ENCODE assay signal across 13 cellular contexts in the genomic region with DNA sequence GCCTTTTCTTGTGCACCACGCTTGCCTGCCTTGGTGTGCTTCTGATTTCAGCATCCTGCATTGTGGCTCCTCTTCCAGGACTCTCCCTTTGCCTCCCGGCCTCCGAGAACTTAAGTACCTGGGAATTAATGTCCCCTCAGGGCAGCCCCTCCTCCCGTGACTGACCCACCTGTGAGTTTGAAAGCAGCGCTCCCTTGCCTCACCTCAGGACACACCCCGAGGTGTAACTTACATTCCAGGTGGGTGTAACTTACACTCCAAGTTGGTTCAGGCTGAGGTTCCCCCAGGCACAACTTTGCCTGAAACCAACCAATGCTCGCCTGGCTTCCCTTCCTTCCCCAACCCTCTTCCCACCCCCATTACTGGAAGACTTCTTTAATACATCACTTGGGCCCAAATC.
DNase-seq lines count a peak whose midpoint lies in the region; ATAC-seq, FAIRE-seq and TF ChIP-seq lines count a peak whose summit lies in the region.
"Had no signal": no experiment of that assay in that cellular context is flagged by ENCODE, and none has a peak within 500 bp of the region (broad histone marks: within the 10 kb centered on the region; RNA-seq: fewer than 3 reads in every experiment).

No MANE protein-coding gene starts in this region.

- CTCF ChIA-PET in mammary epithelial cell (lab: Charles Lee; ENCODE audit: low non-redundant PET) = no interaction called here
- CTCF ChIA-PET in activated CD8-positive, alpha-beta memory T cell treated with anti-CD3 and anti-CD28 coated beads, Interleukin-2, amount 10 ng/mL, durations not matched to agents 7 days and 5 days (lab: Charles Lee) = no interaction called here

- H3K27me3 ChIP-seq in mammary epithelial cell (ENCODE audit: insufficient read depth, low read length) = no peaks in the 10 kb centered on the region
- H3K27me3 ChIP-seq in breast epithelium = no peaks in the 10 kb centered on the region
- no peaks in the 10 kb centered on the region for H3K27me3 ChIP-seq in esophagus (ENCODE audit: control insufficient read depth in 1 of 2, insufficient read depth in 2 of 2, low read length in 2 of 2)
- H3K27me3 ChIP-seq in keratinocyte (ENCODE audit: control insufficient read depth, extremely low read depth, insufficient read depth, low read length) = no peaks in the 10 kb centered on the region

- no peak for ATAC-seq in activated CD8-positive, alpha-beta memory T cell treated with anti-CD3 and anti-CD28 coated beads, Interleukin-2, amount 10 ng/mL, durations not matched to agents 7 days and 5 days
- ATAC-seq: GM12878 had no signal

- no peak for TF ChIP-seq POLR2A in breast epithelium (IDR thresholded peaks at IDR 0.05)

- peak; percentile 84 for FAIRE-seq in keratinocyte (lab: Jason Lieb, UNC)
- FAIRE-seq: GM12878 had no signal

- no peaks in the 10 kb centered on the region for H3K36me3 Mint-ChIP-seq in activated CD8-positive, alpha-beta memory T cell treated with anti-CD3 and anti-CD28 coated beads, Interleukin-2, amount 10 ng/mL, durations not matched to agents 7 days and 5 days
- H3K36me3 Mint-ChIP-seq: CD8-positive, alpha-beta memory T cell had no signal

- H3K9ac ChIP-seq in mammary epithelial cell (ENCODE audit: insufficient read depth, low read length) (no peak overlapping the region), keratinocyte (ENCODE audit: control insufficient read depth, extremely low read depth, insufficient read depth, low read length) (no peak overlapping the region)

- DNase-seq in mammary epithelial cell (no peak), breast epithelium (ENCODE audit: low spot score in 2 of 2) (no peak), keratinocyte (ENCODE audit: low read depth, low spot score) (peak; percentile 87), inferior parietal cortex (ENCODE audit: extremely low spot score) (no peak), DMS114 treated with DMSO at 0.1 percent for 48 hours (lab: John Stamatoyannopoulos, UW; ENCODE audit: unreplicated experiment) (no peak), Kasumi-1 (lab: John Stamatoyannopoulos, UW) (no peak)
- no peak for DNase-seq in activated CD8-positive, alpha-beta memory T cell treated with anti-CD3 and anti-CD28 coated beads, Interleukin-2, amount 10 ng/mL, durations not matched to agents 7 days and 5 days
- DNase-seq: CD8-positive, alpha-beta memory T cell; H7 had no signal

- 28% methylated on average over 5 of the region's 7 CpGs for WGBS in mammary epithelial cell (ENCODE audit: low coverage, missing lambda C conversion rate)
- WGBS in esophagus, 2 donors = 54 to 58% methylated on average over 7 of the region's 7 CpGs

- no peak overlapping the region for H3K27ac Mint-ChIP-seq in activated CD8-positive, alpha-beta memory T cell treated with anti-CD3 and anti-CD28 coated beads, Interleukin-2, amount 10 ng/mL, durations not matched to agents 7 days and 5 days
- H3K27ac Mint-ChIP-seq: CD8-positive, alpha-beta memory T cell; GM23338 had no signal

- H3K36me3 ChIP-seq in mammary epithelial cell (ENCODE audit: insufficient read depth, low read length) (no peaks in the 10 kb centered on the region), breast epithelium (no peaks in the 10 kb centered on the region), esophagus (ENCODE audit: control insufficient read depth in 2 of 2, insufficient read depth in 2 of 2, low read length in 1 of 2) (no peaks in the 10 kb centered on the region), keratinocyte (ENCODE audit: control insufficient read depth in 2 of 2, extremely low read depth in 1 of 2, insufficient read depth in 2 of 2, low read length in 2 of 2) (no peaks in the 10 kb centered on the region)

- in situ Hi-C loops in mammary epithelial cell (cut with MboI; ENCODE audit: low sequenced_read_pairs in 2 of 2) = loop anchor here in 1 of 2 donors (25.0 kb wide), 1 partner anchor 277 kb away; no protein-coding TSS in a partner anchor

- dilution Hi-C loops in mammary epithelial cell (cut with HindIII; ENCODE audit: low sequenced_read_pairs) = no loop called here
- dilution Hi-C loops in keratinocyte (cut with MboI; ENCODE audit: extremely low pct_ligation_motif_present, low sequenced_read_pairs) = no loop called here

- H3K4me3 ChIP-seq in mammary epithelial cell (replicated peaks in 1 of 3; ENCODE audit: insufficient read depth in 1 of 3, low read depth in 2 of 3, low read length in 3 of 3) (no peak overlapping the region), breast epithelium (no peak overlapping the region), esophagus (ENCODE audit: low read depth in 1 of 2, low read length in 2 of 2) (no peak overlapping the region), keratinocyte (ENCODE audit: control insufficient read depth in 2 of 3, extremely low read depth in 1 of 3, insufficient read depth in 2 of 3, low read depth in 1 of 3, low read length in 3 of 3) (peak overlapping the region in 1 of 3 experiments; percentile 4)
- H3K4me3 ChIP-seq: GM12878, GM23338 had no signal

- H3K79me2 ChIP-seq in mammary epithelial cell (ENCODE audit: insufficient read depth, low read length) (no peaks in the 10 kb centered on the region), keratinocyte (ENCODE audit: control insufficient read depth, insufficient read depth, low read length) (no peaks in the 10 kb centered on the region)

- intact Hi-C loops in mammary epithelial cell (cut with micrococcal nuclease) (no loop called here), breast epithelium (cut with DNase I; ENCODE audit: low total_unique reads) (no loop called here)

- no peaks in the 10 kb centered on the region for H3K9me3 Mint-ChIP-seq in activated CD8-positive, alpha-beta memory T cell treated with anti-CD3 and anti-CD28 coated beads, Interleukin-2, amount 10 ng/mL, durations not matched to agents 7 days and 5 days (ENCODE audit: low read depth)
- H3K9me3 Mint-ChIP-seq: CD8-positive, alpha-beta memory T cell; GM23338 had no signal

- H3K27me3 Mint-ChIP-seq in activated CD8-positive, alpha-beta memory T cell treated with anti-CD3 and anti-CD28 coated beads, Interleukin-2, amount 10 ng/mL, durations not matched to agents 7 days and 5 days = no peaks in the 10 kb centered on the region

- H3K27ac ChIP-seq in mammary epithelial cell (ENCODE audit: insufficient read depth, low read depth, low read length) (no peak overlapping the region), breast epithelium (no peak overlapping the region), esophagus (ENCODE audit: low read depth in 2 of 2, low read length in 1 of 2) (peak overlapping the region; percentile 8 to 56), keratinocyte (ENCODE audit: control insufficient read depth, insufficient read depth, low read length) (no peak overlapping the region)
- H3K27ac ChIP-seq: 22Rv1 had no signal

- H3K4me2 ChIP-seq in mammary epithelial cell (ENCODE audit: insufficient read depth, low read depth, low read length) (no peak overlapping the region), keratinocyte (ENCODE audit: control insufficient read depth, extremely low read depth, insufficient read depth, low read depth, low read length) (peak overlapping the region; percentile 50)

- TF ChIP-seq CTCF in mammary epithelial cell (conservative IDR thresholded peaks at IDR 0.05 in 1 of 2, IDR thresholded peaks at IDR 0.05 in 1 of 2; ENCODE audit: extremely low read depth in 1 of 2, insufficient read depth in 1 of 2, low read depth in 1 of 2, low read length in 2 of 2) (no peak), breast epithelium (IDR thresholded peaks at IDR 0.05) (no peak), keratinocyte (optimal IDR thresholded peaks at IDR 0.05 in 1 of 3, IDR thresholded peaks at IDR 0.05 in 1 of 3, conservative IDR thresholded peaks at IDR 0.05 in 1 of 3; ENCODE audit: extremely low read depth in 1 of 3, insufficient read depth in 2 of 3, low read length in 3 of 3) (no peak)

- H2AFZ ChIP-seq in mammary epithelial cell (ENCODE audit: low read depth, low read length) (peak overlapping the region; percentile 13), keratinocyte (ENCODE audit: control insufficient read depth, low read length) (peak overlapping the region; percentile 28)
- H2AFZ ChIP-seq: GM23338 had no signal

- BruUV-seq in mammary epithelial cell (replicated peaks; lab: Mats Ljungman, UMichigan) = no TSS peak

- no peaks in the 10 kb centered on the region for H3K4me1 Mint-ChIP-seq in activated CD8-positive, alpha-beta memory T cell treated with anti-CD3 and anti-CD28 coated beads, Interleukin-2, amount 10 ng/mL, durations not matched to agents 7 days and 5 days
- H3K4me1 Mint-ChIP-seq: CD8-positive, alpha-beta memory T cell had no signal

- H3K4me1 ChIP-seq in mammary epithelial cell (ENCODE audit: insufficient read depth, low read length) (peaks cover 29% of the 10 kb centered on the region), breast epithelium (peaks cover 0 to 9% of the 10 kb centered on the region in 2 donors), esophagus (ENCODE audit: control insufficient read depth in 2 of 2, insufficient read depth in 2 of 2, low read length in 1 of 2) (peaks cover 2 to 14% of the 10 kb centered on the region in 2 donors), keratinocyte (ENCODE audit: control insufficient read depth, extremely low read depth, insufficient read depth, low read length) (peaks cover 45% of the 10 kb centered on the region)

- H4K20me1 ChIP-seq in mammary epithelial cell (ENCODE audit: insufficient read depth, low read length) (no peaks in the 10 kb centered on the region), keratinocyte (ENCODE audit: control insufficient read depth, extremely low read depth, insufficient read depth, low read length) (no peaks in the 10 kb centered on the region)

- H3K9me1 ChIP-seq in keratinocyte (ENCODE audit: control insufficient read depth, extremely low read depth, insufficient read depth, low read length) = no peaks in the 10 kb centered on the region

- H3K9me3 ChIP-seq in mammary epithelial cell (replicated peaks; ENCODE audit: insufficient read depth, low read length) (no peaks in the 10 kb centered on the region), breast epithelium (no peaks in the 10 kb centered on the region), esophagus (ENCODE audit: control insufficient read depth in 2 of 2, insufficient read depth in 1 of 2, low read depth in 1 of 2, low read length in 1 of 2) (no peaks in the 10 kb centered on the region), keratinocyte (ENCODE audit: control insufficient read depth, low read depth, low read length) (no peaks in the 10 kb centered on the region)

- no peak overlapping the region for H3K4me3 Mint-ChIP-seq in activated CD8-positive, alpha-beta memory T cell treated with anti-CD3 and anti-CD28 coated beads, Interleukin-2, amount 10 ng/mL, durations not matched to agents 7 days and 5 days
- H3K4me3 Mint-ChIP-seq: CD8-positive, alpha-beta memory T cell; GM23338 had no signal

Comparison
In these comparisons a context has a peak if more than half of its experiments do, and no peak if none do; other contexts are left out.
1. H3K27ac ChIP-seq: peak in esophagus (2 of 2); none in mammary epithelial cell (single experiment), breast epithelium (0 of 2) and keratinocyte (single experiment).